In the genomic region with DNA sequence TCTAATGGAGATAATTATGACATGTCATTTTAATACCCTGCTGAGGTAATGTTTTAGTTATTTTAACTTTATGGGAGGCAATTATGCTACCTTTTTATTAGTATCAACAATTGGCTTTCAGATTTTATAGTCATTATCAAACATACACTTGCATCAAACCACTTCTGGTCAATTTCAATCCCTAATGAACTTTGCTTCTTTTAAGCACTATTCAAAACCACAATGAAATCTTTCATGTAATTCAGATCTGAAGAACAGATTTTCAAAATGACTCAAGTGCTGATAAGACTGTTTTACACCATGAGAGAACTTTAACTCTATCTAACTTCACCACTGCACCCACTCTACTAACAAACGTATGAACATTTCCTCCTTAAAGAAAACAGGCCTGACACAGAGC, we compare ENCODE assay signal across 15 cellular contexts. TPM values are rescaled to one million over a fixed set of nuclear protein-coding genes. Genes with fewer than 3 reads are reported as not detected.
DNase-seq lines count a peak whose midpoint lies in the region; ATAC-seq and TF ChIP-seq lines count a peak whose summit lies in the region.
"Had no signal": no experiment of that assay in that cellular context is flagged by ENCODE, and none has a peak within 500 bp of the region (broad histone marks: within the 10 kb centered on the region; RNA-seq: fewer than 3 reads in every experiment).

No MANE protein-coding gene starts in this region.

- in situ Hi-C loops in brain microvascular endothelial cell (cut with HindIII; ENCODE audit: low pct_ligation_motif_present, low sequenced_read_pairs), result no loop called here

- TF ChIP-seq EP300 in gastroesophageal sphincter (IDR thresholded peaks at IDR 0.05), result no peak

- peaks cover 91% of the 10 kb centered on the region for H3K4me1 ChIP-seq in osteoblast (ENCODE audit: insufficient read depth, low read length)
- H3K4me1 ChIP-seq in gastroesophageal sphincter, result peaks cover 0 to 7% (median 0%) of the 10 kb centered on the region in 3 donors
- H3K4me1 ChIP-seq in thyroid gland, result peaks cover 12 to 27% of the 10 kb centered on the region in 2 donors
- H3K4me1 ChIP-seq: parathyroid adenoma had no signal

- no peaks in the 10 kb centered on the region for H4K20me1 ChIP-seq in osteoblast (ENCODE audit: insufficient read depth, low read length)
- H4K20me1 ChIP-seq: BLaER1 treated with 17β-estradiol and CSF1 and Interleukin-3, amounts not matched to agents 10 nM and 100 nM had no signal

- H3K27ac ChIP-seq in brain microvascular endothelial cell, result peak overlapping the region; percentile 8
- H3K27ac ChIP-seq in osteoblast (ENCODE audit: low read depth, low read length), result peak overlapping the region; percentile 80
- H3K27ac ChIP-seq in gastroesophageal sphincter, result no peak overlapping the region
- no peak overlapping the region for H3K27ac ChIP-seq in thyroid gland
- H3K27ac ChIP-seq: BLaER1 treated with 17β-estradiol and CSF1 and Interleukin-3, amounts not matched to agents 10 nM and 100 nM; gastrocnemius medialis; parathyroid adenoma had no signal

- intact Hi-C loops in thyroid gland (cut with DNase I), result no loop called here

- peak overlapping the region; percentile 24 for H3K4me2 ChIP-seq in osteoblast (ENCODE audit: insufficient read depth, low read length)
- H3K4me2 ChIP-seq: BLaER1 treated with 17β-estradiol and CSF1 and Interleukin-3, amounts not matched to agents 10 nM and 100 nM had no signal

- H3K79me2 ChIP-seq in osteoblast (ENCODE audit: insufficient read depth, low read length), result no peaks in the 10 kb centered on the region
- H3K79me2 ChIP-seq: parathyroid adenoma had no signal

- TF ChIP-seq POLR2A in gastroesophageal sphincter (IDR thresholded peaks at IDR 0.05), result no peak
- TF ChIP-seq POLR2A in thyroid gland (IDR thresholded peaks at IDR 0.05), result no peak

- H3K36me3 ChIP-seq in GM06990 (ENCODE audit: control insufficient read depth, insufficient read depth, low read length), result no peaks in the 10 kb centered on the region
- H3K36me3 ChIP-seq in brain microvascular endothelial cell (replicated peaks), result no peaks in the 10 kb centered on the region
- H3K36me3 ChIP-seq in osteoblast (ENCODE audit: insufficient read depth, low read length), result peaks cover 9% of the 10 kb centered on the region
- peaks cover 0 to 22% of the 10 kb centered on the region in 2 donors for H3K36me3 ChIP-seq in gastroesophageal sphincter
- no peaks in the 10 kb centered on the region for H3K36me3 ChIP-seq in thyroid gland
- H3K36me3 ChIP-seq: BLaER1 treated with 17β-estradiol and CSF1 and Interleukin-3, amounts not matched to agents 10 nM and 100 nM had no signal

- H3K4me3 ChIP-seq in GM06990 (replicated peaks; ENCODE audit: low read depth, low read length) (no peak overlapping the region), brain microvascular endothelial cell (ENCODE audit: low read depth, low read length) (no peak overlapping the region), osteoblast (ENCODE audit: insufficient read depth, low read length) (no peak overlapping the region), gastroesophageal sphincter (no peak overlapping the region), thyroid gland (replicated peaks in 1 of 3) (no peak overlapping the region)
- H3K4me3 ChIP-seq: BLaER1 treated with 17β-estradiol and CSF1 and Interleukin-3, amounts not matched to agents 10 nM and 100 nM; gastrocnemius medialis had no signal

- WGBS in gastroesophageal sphincter (ENCODE audit: low coverage in 1 of 2), 2 donors, result 75 to 77% methylated on average over 1 of the region's 1 CpG
- 87 to 88% methylated on average over 1 of the region's 1 CpG for WGBS in thyroid gland, 2 donors

- ATAC-seq in HG03565 (IDR thresholded peaks at IDR 0.05; ENCODE audit: unreplicated experiment), result peak; percentile 48
- no peak for ATAC-seq in gastroesophageal sphincter
- ATAC-seq: gastrocnemius medialis had no signal

- no peaks in the 10 kb centered on the region for H3K27me3 ChIP-seq in GM06990 (replicated peaks; ENCODE audit: control insufficient read depth, insufficient read depth, low read length)
- H3K27me3 ChIP-seq in brain microvascular endothelial cell (replicated peaks), result no peaks in the 10 kb centered on the region
- H3K27me3 ChIP-seq in osteoblast (ENCODE audit: insufficient read depth, low read length), result no peaks in the 10 kb centered on the region
- no peaks in the 10 kb centered on the region for H3K27me3 ChIP-seq in gastroesophageal sphincter
- H3K27me3 ChIP-seq in thyroid gland, result no peaks in the 10 kb centered on the region
- H3K27me3 ChIP-seq: BLaER1 treated with 17β-estradiol and CSF1 and Interleukin-3, amounts not matched to agents 10 nM and 100 nM; gastrocnemius medialis had no signal

- peak; percentile 2 for DNase-seq in GM06990 (ENCODE audit: extremely low read depth, insufficient read length)
- DNase-seq in brain microvascular endothelial cell, result peak; percentile 46
- no peak for DNase-seq in osteoblast (ENCODE audit: insufficient read length, low spot score, missing footprints)
- no peak for DNase-seq in stimulated activated CD8-positive, alpha-beta memory T cell treated with anti-CD3 and anti-CD28 coated beads, Interleukin-4, amount 100 ng/mL, for 48 hours
- no peak for DNase-seq in thyroid gland
- DNase-seq: activated naive CD4-positive, alpha-beta T cell treated with anti-CD3 and anti-CD28 coated beads for 36 hours; gastrocnemius medialis; immature natural killer cell; NCI-H1048; SHP77 treated with DMSO at 0.1 percent for 48 hours; stimulated activated CD4-positive, alpha-beta T cell treated with anti-CD3 and anti-CD28 coated beads, Interleukin-12 subunit alpha, Interleukin-12 subunit beta, amount 100 ng/mL, for 4 hours had no signal

- TF ChIP-seq CTCF in GM06990 (IDR thresholded peaks at IDR 0.05; ENCODE audit: insufficient read depth, low read length, poor library complexity, severe bottlenecking) (no peak), brain microvascular endothelial cell (IDR thresholded peaks at IDR 0.05; ENCODE audit: low read depth, low read length, missing control alignments) (no peak), osteoblast (IDR thresholded peaks at IDR 0.05; ENCODE audit: extremely low read depth, low read depth, low read length) (no peak), gastroesophageal sphincter (IDR thresholded peaks at IDR 0.05) (no peak), thyroid gland (IDR thresholded peaks at IDR 0.05) (no peak)

- no peak overlapping the region for H2AFZ ChIP-seq in osteoblast (ENCODE audit: low read length)
- H2AFZ ChIP-seq: parathyroid adenoma had no signal

- H3K9me3 ChIP-seq in osteoblast (ENCODE audit: low read depth, low read length), result no peaks in the 10 kb centered on the region
- H3K9me3 ChIP-seq in gastroesophageal sphincter, result no peaks in the 10 kb centered on the region
- no peaks in the 10 kb centered on the region for H3K9me3 ChIP-seq in thyroid gland
- H3K9me3 ChIP-seq: BLaER1 treated with 17β-estradiol and CSF1 and Interleukin-3, amounts not matched to agents 10 nM and 100 nM; gastrocnemius medialis had no signal

RNA-seq across cellular contexts. Expression of a gene that starts 25.9 kb away (rescaled TPM):
- total RNA-seq in osteoblast (3.6 and 5.9 TPM in 2 replicates), gastroesophageal sphincter (1 to 10 TPM in 3 of 4 donors, under 1 TPM in 1; 0.78 to 1.3 (median 1.1) TPM), thyroid gland (1 to 10 TPM; 2.1 to 4.6 (median 3.9) TPM)

Comparison
In these comparisons a context has a peak if more than half of its experiments do, and no peak if none do; other contexts are left out.
1. DNase-seq: peak in GM06990 (single experiment) and brain microvascular endothelial cell (single experiment); none in osteoblast (single experiment), stimulated activated CD8-positive, alpha-beta memory T cell treated with anti-CD3 and anti-CD28 coated beads, Interleukin-4, amount 100 ng/mL, for 48 hours (single experiment) and thyroid gland (0 of 2).
2. H3K27ac ChIP-seq: peak in brain microvascular endothelial cell (single experiment) and osteoblast (single experiment); none in gastroesophageal sphincter (0 of 4) and thyroid gland (0 of 3).